ENCODE assay signal across 26 cellular contexts in the genomic region with DNA sequence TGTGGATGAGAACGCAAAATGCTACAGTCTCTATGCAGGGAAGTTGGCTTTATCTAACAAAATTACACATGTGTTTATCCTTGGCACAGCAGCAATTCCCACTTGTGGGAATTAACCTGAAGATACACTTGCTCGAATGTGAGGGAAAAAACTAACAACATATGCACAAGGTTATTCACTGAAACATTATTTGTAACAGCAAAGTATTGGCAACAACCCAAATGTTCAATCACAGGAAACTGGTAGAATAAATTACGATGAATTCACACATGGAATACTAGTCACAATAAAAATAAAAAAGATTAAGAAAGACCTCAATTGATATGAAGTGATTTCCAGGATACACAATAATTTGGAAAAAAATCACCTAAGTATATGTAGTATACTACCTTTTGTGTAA.
"Had no signal": no experiment of that assay in that cellular context is flagged by ENCODE, and none has a peak within 500 bp of the region (broad histone marks: within the 10 kb centered on the region; RNA-seq: fewer than 3 reads in every experiment).

No MANE protein-coding gene starts in this region.

- H3K27me3 ChIP-seq: esophagus muscularis mucosa, foreskin keratinocyte, gastroesophageal sphincter, heart left ventricle, hepatocyte, left lung, right atrium auricular region, suprapubic skin, transverse colon, upper lobe of right lung, uterus had no signal

- ATAC-seq: foreskin keratinocyte; gastroesophageal sphincter; heart left ventricle; left cardiac atrium; left lung; naive thymus-derived CD8-positive, alpha-beta T cell; sciatic nerve; stimulated activated naive CD8-positive, alpha-beta T cell treated with anti-CD3 and anti-CD28 coated beads, Interleukin-15, amount 100 ng/mL, for 72 hours; upper lobe of right lung had no signal

- H3K36me3 Mint-ChIP-seq: naive thymus-derived CD8-positive, alpha-beta T cell had no signal

- H3K9me3 ChIP-seq: esophagus muscularis mucosa, gastroesophageal sphincter, heart left ventricle, left lung, prostate gland, right atrium auricular region, suprapubic skin, transverse colon, upper lobe of right lung, uterus had no signal

- H3K27me3 Mint-ChIP-seq: stimulated activated naive CD8-positive, alpha-beta T cell treated with anti-CD3 and anti-CD28 coated beads, Interleukin-15, amount 100 ng/mL, for 72 hours had no signal

- DNase-seq: effector CD8-positive, alpha-beta T cell; endodermal cell; foreskin keratinocyte; heart left ventricle; left cardiac atrium; left lung; naive thymus-derived CD8-positive, alpha-beta T cell; nephron progenitor cell; nucleus accumbens; stimulated activated CD4-positive, alpha-beta T cell treated with anti-CD3 and anti-CD28 coated beads, Interleukin-12 subunit alpha, Interleukin-12 subunit beta, amount 100 ng/mL, for 4 hours; stimulated activated CD4-positive, alpha-beta T cell treated with anti-CD3 and anti-CD28 coated beads, Interleukin-1b, Interleukin-23, amount 100 ng/mL, for 48 hours; stimulated activated CD4-positive, alpha-beta T cell treated with anti-CD3 and anti-CD28 coated beads, Interleukin-4, amount 100 ng/mL, for 1 hour; stimulated activated CD8-positive, alpha-beta memory T cell treated with anti-CD3 and anti-CD28 coated beads, Interleukin-4, amount 100 ng/mL, for 48 hours; stimulated activated naive CD4-positive, alpha-beta T cell; stimulated activated naive CD8-positive, alpha-beta T cell treated with anti-CD3 and anti-CD28 coated beads, Interleukin-15, amount 100 ng/mL, for 72 hours; transverse colon; upper lobe of right lung; uterus had no signal

- H3K4me1 Mint-ChIP-seq: endodermal cell; nephron progenitor cell; stimulated activated naive CD8-positive, alpha-beta T cell treated with anti-CD3 and anti-CD28 coated beads, Interleukin-15, amount 100 ng/mL, for 72 hours had no signal

- H3K36me3 ChIP-seq: esophagus muscularis mucosa, gastroesophageal sphincter, heart left ventricle, left lung, prostate gland, right atrium auricular region, suprapubic skin, transverse colon, upper lobe of right lung, uterus had no signal

- H3K4me1 ChIP-seq: esophagus muscularis mucosa, foreskin keratinocyte, gastroesophageal sphincter, heart left ventricle, left lung, prostate gland, right atrium auricular region, suprapubic skin, transverse colon, upper lobe of right lung, uterus had no signal

- H3K4me3 ChIP-seq: esophagus muscularis mucosa, gastroesophageal sphincter, heart left ventricle, hepatocyte, left lung, prostate gland, right atrium auricular region, smooth muscle cell, suprapubic skin, transverse colon, upper lobe of right lung, uterus had no signal

- H3K4me3 Mint-ChIP-seq: endodermal cell; naive thymus-derived CD8-positive, alpha-beta T cell; nephron progenitor cell; stimulated activated naive CD8-positive, alpha-beta T cell treated with anti-CD3 and anti-CD28 coated beads, Interleukin-15, amount 100 ng/mL, for 72 hours had no signal

- H3K27ac Mint-ChIP-seq: endodermal cell; naive thymus-derived CD8-positive, alpha-beta T cell; nephron progenitor cell; stimulated activated naive CD8-positive, alpha-beta T cell treated with anti-CD3 and anti-CD28 coated beads, Interleukin-15, amount 100 ng/mL, for 72 hours had no signal

- H3K9me3 Mint-ChIP-seq: endodermal cell; naive thymus-derived CD8-positive, alpha-beta T cell; nephron progenitor cell; stimulated activated naive CD8-positive, alpha-beta T cell treated with anti-CD3 and anti-CD28 coated beads, Interleukin-15, amount 100 ng/mL, for 72 hours had no signal

- H3K27ac ChIP-seq: esophagus muscularis mucosa, foreskin keratinocyte, gastroesophageal sphincter, heart left ventricle, hepatocyte, left lung, prostate gland, right atrium auricular region, suprapubic skin, transverse colon, upper lobe of right lung, uterus had no signal
